12 cellular contexts compared by ENCODE assay signal in genomic region chr1:85494957-85495266, GRCh38. TPM values are rescaled to one million over a fixed set of nuclear protein-coding genes. Genes with fewer than 3 reads are reported as not detected.
DNase-seq lines count a peak whose midpoint lies in the region; FAIRE-seq and TF ChIP-seq lines count a peak whose summit lies in the region.
"Had no signal": no experiment of that assay in that cellular context is flagged by ENCODE, and none has a peak within 500 bp of the region (broad histone marks: within the 10 kb centered on the region; RNA-seq: fewer than 3 reads in every experiment).

No MANE protein-coding gene starts in this region.

- DNase-seq in DMS114 treated with DMSO at 0.1 percent for 48 hours (lab: John Stamatoyannopoulos, UW; ENCODE audit: unreplicated experiment) (peak; percentile 26), MM.1S (no peak), H1 (ENCODE audit: low read depth in 1 of 2, low spot score in 2 of 2) (no peak), neural progenitor cell (ENCODE audit: low spot score) (peak; percentile 25), GM12892 (ENCODE audit: insufficient read length) (no peak), NCI-H1417 treated with DMSO at 0.1 percent for 48 hours (lab: John Stamatoyannopoulos, UW) (no peak), epidermal melanocyte (ENCODE audit: insufficient read length, low spot score) (no peak)
- DNase-seq in activated CD8-positive, alpha-beta memory T cell treated with anti-CD3 and anti-CD28 coated beads, Interleukin-2, amount 50 U/mL, for 4 hours: no peak
- DNase-seq: activated CD4-positive, alpha-beta T cell treated with anti-CD3 and anti-CD28 coated beads for 48 hours; cerebellar nuclear complex; left cardiac atrium had no signal

- CTCF ChIA-PET in H1 (lab: Charles Lee; ENCODE audit: partially characterized antibody): interaction anchor here (0.7 to 1.8 kb wide), 5 partner anchors 9 to 187 kb away, joined by 3 to 8 read pairs (median 6); no protein-coding TSS in a partner anchor

- H2AK5ac ChIP-seq in H1 (ENCODE audit: low read depth, low read length): no peak overlapping the region

- POLR2A ChIA-PET in H1 (lab: Charles Lee; ENCODE audit: partially characterized antibody): no interaction called here

- H4K91ac ChIP-seq in H1 (replicated peaks; ENCODE audit: insufficient read length, low read length): no peak overlapping the region

- H3K4me2 ChIP-seq in MM.1S (ENCODE audit: low read depth, low read length): peak overlapping the region; percentile 13; the same call in 1 of the 2 replicates
- H3K4me2 ChIP-seq in H1 (ENCODE audit: insufficient read depth in 1 of 2, low read depth in 2 of 2, low read length in 2 of 2): no peak overlapping the region
- H3K4me2 ChIP-seq in neural progenitor cell: no peak overlapping the region

- peaks cover 11% of the 10 kb centered on the region for H3K4me1 ChIP-seq in MM.1S (ENCODE audit: low read length)
- no peaks in the 10 kb centered on the region for H3K4me1 ChIP-seq in H1 (replicated peaks in 1 of 4; ENCODE audit: control insufficient read depth in 3 of 4, insufficient read depth in 4 of 4, low read length in 3 of 4)
- H3K4me1 ChIP-seq in neural progenitor cell: no peaks in the 10 kb centered on the region

- H2BK15ac ChIP-seq in H1 (ENCODE audit: low read length): no peak overlapping the region

- H2BK20ac ChIP-seq in H1 (ENCODE audit: low read length): no peak overlapping the region

- H2AFZ ChIP-seq in MM.1S (ENCODE audit: low read length) (no peak overlapping the region), H1 (ENCODE audit: low read length) (peak overlapping the region; percentile 78; the same call in 1 of the 2 replicates), neural progenitor cell (replicated peaks) (no peak overlapping the region)

- H2BK12ac ChIP-seq in H1 (ENCODE audit: low read depth, low read length): no peak overlapping the region

- H3K23ac ChIP-seq in H1 (ENCODE audit: insufficient read length): no peak overlapping the region

- H3K79me2 ChIP-seq in MM.1S (ENCODE audit: low read length) (no peaks in the 10 kb centered on the region), H1 (ENCODE audit: control insufficient read depth in 1 of 2, insufficient read depth in 2 of 2, low read length in 2 of 2) (no peaks in the 10 kb centered on the region), neural progenitor cell (ENCODE audit: low read depth) (no peaks in the 10 kb centered on the region)

- peak; percentile 48 to 61 for TF ChIP-seq RAD21 in H1 (IDR thresholded peaks at IDR 0.05 in 1 of 2, conservative IDR thresholded peaks at IDR 0.05 in 1 of 2; ENCODE audit: low read depth in 2 of 2, low read length in 2 of 2)

- WGBS in H1 (ENCODE audit: extremely low coverage in 1 of 2, insufficient coverage in 1 of 2, insufficient read length in 1 of 2, insufficient replicate concordance in 2 of 2, low coverage in 1 of 2, low lambda C conversion rate in 2 of 2, missing lambda C conversion rate in 1 of 2), 2 experiments: 95% methylated on average over 2 of the region's 2 CpGs; no CpG with 5 or more reads in 1 of the 2 experiments

- no peak overlapping the region for H3K18ac ChIP-seq in H1 (ENCODE audit: extremely low read depth, low read length)

- H3K36me3 ChIP-seq in MM.1S (replicated peaks; ENCODE audit: insufficient read depth, low read length) (no peaks in the 10 kb centered on the region), H1 (ENCODE audit: control insufficient read depth in 2 of 4, insufficient read depth in 4 of 4, low read length in 3 of 4) (no peaks in the 10 kb centered on the region), neural progenitor cell (no peaks in the 10 kb centered on the region)

- TF ChIP-seq POLR2A in H1 (IDR thresholded peaks at IDR 0.05; ENCODE audit: control extremely low read depth in 1 of 2, low read depth in 2 of 2, low read length in 2 of 2) (no peak), GM12892 (IDR thresholded peaks at IDR 0.05; ENCODE audit: low read depth, low read length) (no peak)

- H3K9ac ChIP-seq in MM.1S (ENCODE audit: low read length) (no peak overlapping the region), H1 (replicated peaks in 1 of 4; ENCODE audit: extremely low read depth in 1 of 4, low read depth in 3 of 4, low read length in 3 of 4) (no peak overlapping the region), neural progenitor cell (no peak overlapping the region)

- H2BK120ac ChIP-seq in H1 (replicated peaks; ENCODE audit: low read depth, low read length): no peak overlapping the region

- no peak overlapping the region for H3K4me3 Mint-ChIP-seq in neural progenitor cell

- H3K9me2 ChIP-seq in MM.1S (replicated peaks; ENCODE audit: insufficient read depth, low read length): no peaks in the 10 kb centered on the region

- H3K9me3 ChIP-seq in MM.1S (replicated peaks; ENCODE audit: insufficient read depth, low read length) (no peaks in the 10 kb centered on the region), H1 (ENCODE audit: insufficient read depth in 2 of 2, low read depth in 1 of 2, low read length in 1 of 2) (no peaks in the 10 kb centered on the region), neural progenitor cell (ENCODE audit: low read depth) (no peaks in the 10 kb centered on the region)
- H3K9me3 ChIP-seq: tibial artery had no signal

- H3K79me1 ChIP-seq in H1 (ENCODE audit: low read depth, low read length): no peaks in the 10 kb centered on the region

- no peak overlapping the region for H3K4me3 ChIP-seq in MM.1S (ENCODE audit: low read length)
- H3K4me3 ChIP-seq in H1 (ENCODE audit: extremely low read depth in 1 of 4, insufficient read depth in 2 of 4, low read depth in 3 of 4, low read length in 4 of 4): no peak overlapping the region
- no peak overlapping the region for H3K4me3 ChIP-seq in neural progenitor cell
- H3K4me3 ChIP-seq: tibial artery had no signal

- no peak overlapping the region for H3K4ac ChIP-seq in H1 (replicated peaks; ENCODE audit: insufficient read length, low read depth, low read length)

- H3K27ac Mint-ChIP-seq in neural progenitor cell: no peak overlapping the region

- no peak overlapping the region for H4K8ac ChIP-seq in H1 (ENCODE audit: extremely low read depth, insufficient read depth, low read length)

- H3K36me3 Mint-ChIP-seq in neural progenitor cell: no peaks in the 10 kb centered on the region

- TF ChIP-seq CTCF in MM.1S (IDR thresholded peaks at IDR 0.05; ENCODE audit: low read length): peak; percentile 14; the same call in 1 of the 2 replicates
- TF ChIP-seq CTCF in H1 (IDR thresholded peaks at IDR 0.05; ENCODE audit: control extremely low read depth in 1 of 3, insufficient read depth in 1 of 3, low read depth in 1 of 3, low read length in 3 of 3): peak in 2 of 3 experiments; percentile 23 to 33; a peak in 2 of 4 replicates
- TF ChIP-seq CTCF in neural progenitor cell (IDR thresholded peaks at IDR 0.05): peak; percentile 34

- no peaks in the 10 kb centered on the region for H3K23me2 ChIP-seq in H1 (ENCODE audit: low read depth, low read length)

- H3K27ac ChIP-seq in MM.1S (ENCODE audit: low read length) (no peak overlapping the region), H1 (ENCODE audit: low read depth, low read length) (no peak overlapping the region), neural progenitor cell (no peak overlapping the region)
- H3K27ac ChIP-seq: tibial artery had no signal

- H3K4me1 Mint-ChIP-seq in neural progenitor cell: peaks cover 6% of the 10 kb centered on the region

- H4K5ac ChIP-seq in H1 (ENCODE audit: insufficient read length, low read depth, low read length): no peak overlapping the region

- no peaks in the 10 kb centered on the region for H3K27me3 Mint-ChIP-seq in neural progenitor cell (ENCODE audit: insufficient read depth, low read depth)

- no peaks in the 10 kb centered on the region for H3K27me3 ChIP-seq in MM.1S (replicated peaks; ENCODE audit: insufficient read depth, low read length)
- H3K27me3 ChIP-seq in H1 (replicated peaks in 1 of 4; ENCODE audit: control insufficient read depth in 3 of 4, extremely low read depth in 1 of 4, insufficient read depth in 3 of 4, low read length in 3 of 4): no peaks in the 10 kb centered on the region
- no peaks in the 10 kb centered on the region for H3K27me3 ChIP-seq in neural progenitor cell
- H3K27me3 ChIP-seq: tibial artery had no signal

- no peak overlapping the region for H2BK5ac ChIP-seq in H1 (ENCODE audit: low read depth, low read length)

- H3K56ac ChIP-seq in H1 (replicated peaks; ENCODE audit: insufficient read length, low read depth, low read length): no peak overlapping the region

- H4K20me1 ChIP-seq in MM.1S (ENCODE audit: insufficient read depth, low read length) (no peaks in the 10 kb centered on the region), H1 (replicated peaks in 1 of 2; ENCODE audit: control insufficient read depth in 1 of 2, insufficient read depth in 2 of 2, low read length in 2 of 2) (no peaks in the 10 kb centered on the region), neural progenitor cell (ENCODE audit: low read depth) (no peaks in the 10 kb centered on the region)

- no peak for TF ChIP-seq EP300 in H1 (IDR thresholded peaks at IDR 0.05; ENCODE audit: borderline replicate concordance in 1 of 2, low read depth in 2 of 2, low read length in 2 of 2)

- H3F3A ChIP-seq in MM.1S (ENCODE audit: insufficient read depth, low read length) (no peaks in the 10 kb centered on the region; the same call in 1 of the 2 replicates), neural progenitor cell (ENCODE audit: low read depth) (no peaks in the 10 kb centered on the region)

- no peaks in the 10 kb centered on the region for H3K9me3 Mint-ChIP-seq in neural progenitor cell

- FAIRE-seq in H1 (lab: Jason Lieb, UNC) (no peak), GM12892 (lab: Jason Lieb, UNC) (no peak)

- H3K14ac ChIP-seq in H1 (ENCODE audit: insufficient read length): no peak overlapping the region

TF ChIP-seq in H1, 55 proteins besides CTCF, POLR2A, EP300 and RAD21 (continues in another document):
- TF ChIP-seq MAFK (IDR thresholded peaks at IDR 0.05; ENCODE audit: low read depth, low read length) (no peak), NANOG (IDR thresholded peaks at IDR 0.05; ENCODE audit: insufficient read depth, low read depth, low read length, poor library complexity, severe bottlenecking) (no peak), TAF7 (optimal IDR thresholded peaks at IDR 0.05; ENCODE audit: borderline replicate concordance, low read depth, low read length) (no peak), FOSL1 (IDR thresholded peaks at IDR 0.05; ENCODE audit: insufficient read depth, low read depth, low read length) (no peak), JUN (IDR thresholded peaks at IDR 0.05; ENCODE audit: low read depth, low read length) (no peak)

RNA-seq across cellular contexts. Expression of gene DDAH1, which starts 30.0 kb away (rescaled TPM):
- 52.1 and 54.5 TPM in 2 replicates for total RNA-seq in H1 (2021; fragmentation: NEBNext Ultra II Directional; extraction: Animal tissue kit (Norgen Biotek cat#: 25700))
- 12.4 and 22.8 TPM in 2 replicates for polyA plus RNA-seq in H1 (2011; rRNA removed)
- 19.3 TPM for polyA plus RNA-seq in H1 (2011; cell fraction: cytosol; rRNA removed)
- 10.9 TPM for polyA plus RNA-seq in H1 (2011; cell fraction: nucleus; rRNA removed)
- polyA plus RNA-seq in H1 (2012, experiment 1 of 2): 20.3 to 27.9 TPM (median 25.9 TPM) in 4 replicates
- polyA plus RNA-seq in H1 (2012, experiment 2 of 2): 4.0 TPM
- polyA plus RNA-seq in H1 (2013, experiment 1 of 2): 30.3 TPM
- polyA plus RNA-seq in H1 (2013, experiment 2 of 2): 32.1 TPM
- polyA minus RNA-seq in H1 (2011; rRNA and poly(A)+ RNA removed): 26.1 and 42.3 TPM in 2 replicates
- 13.8 TPM for polyA minus RNA-seq in H1 (2011; cell fraction: cytosol; rRNA and poly(A)+ RNA removed)
- polyA minus RNA-seq in H1 (2011; cell fraction: nucleus; rRNA and poly(A)+ RNA removed): 9.9 TPM
- 18.9 and 23.1 TPM in 2 replicates for total RNA-seq in neural progenitor cell (ENCODE audit: low replicate concordance)
- polyA plus RNA-seq in GM12892 (2012; ENCODE audit: missing spikeins): 0.19 TPM

Comparison
In these comparisons a context has a peak if more than half of its experiments do, and no peak if none do; other contexts are left out.
1. DNase-seq: peak in DMS114 treated with DMSO at 0.1 percent for 48 hours (single experiment) and neural progenitor cell (single experiment); none in MM.1S (single experiment), H1 (0 of 2), activated CD8-positive, alpha-beta memory T cell treated with anti-CD3 and anti-CD28 coated beads, Interleukin-2, amount 50 U/mL, for 4 hours (single experiment), GM12892 (single experiment), NCI-H1417 treated with DMSO at 0.1 percent for 48 hours (single experiment) and epidermal melanocyte (single experiment).
2. Peak in every context shown above with its lines, with median percentiles within 50 percentile points of each other: CTCF ChIP-seq.